ENCODE assay signal across 15 cellular contexts in the genomic region with DNA sequence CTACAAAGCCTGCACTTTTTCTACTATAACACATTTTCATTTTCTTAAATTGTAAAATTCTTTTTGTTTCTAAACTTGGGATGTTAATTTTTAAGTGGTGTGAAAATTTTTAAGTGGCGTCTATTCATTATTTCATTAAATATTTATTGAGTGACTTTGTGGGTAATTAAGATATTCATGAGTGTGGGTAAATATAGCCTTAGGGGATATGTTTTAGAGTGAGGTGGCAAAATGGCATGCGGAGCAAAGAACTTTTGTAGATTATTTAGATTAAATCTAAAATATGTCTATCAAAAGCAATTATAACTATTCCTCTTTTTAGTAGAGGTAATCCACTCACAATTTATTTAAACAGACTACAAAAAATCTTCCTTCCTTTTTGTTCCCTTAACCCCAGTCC.
DNase-seq lines count a peak whose midpoint lies in the region; ATAC-seq and TF ChIP-seq lines count a peak whose summit lies in the region.
"Had no signal": no experiment of that assay in that cellular context is flagged by ENCODE, and none has a peak within 500 bp of the region (broad histone marks: within the 10 kb centered on the region; RNA-seq: fewer than 3 reads in every experiment).

No MANE protein-coding gene starts in this region.

- no peak overlapping the region for H3K4me3 ChIP-seq in left ventricle myocardium inferior
- no peak overlapping the region for H3K4me3 ChIP-seq in right lobe of liver
- H3K4me3 ChIP-seq: SJCRH30 had no signal

- H3K27ac ChIP-seq in left ventricle myocardium inferior (replicated peaks) (peak overlapping the region; percentile 87), VCaP (peak overlapping the region; percentile 85), right lobe of liver (peak overlapping the region in 2 of 3 donors; percentile 89 to 91)
- H3K27ac ChIP-seq: SJCRH30 had no signal

- ATAC-seq in Right ventricle myocardium superior (ENCODE audit: poor library complexity) (no peak), right lobe of liver (no peak), HG03354 (IDR thresholded peaks at IDR 0.05; ENCODE audit: poor library complexity, severe bottlenecking, unreplicated experiment) (no peak), HG03460 (IDR thresholded peaks at IDR 0.05; ENCODE audit: unreplicated experiment) (no peak), GM18502 (IDR thresholded peaks at IDR 0.05; ENCODE audit: poor library complexity, unreplicated experiment) (no peak)

- TF ChIP-seq POLR2A in right lobe of liver (IDR thresholded peaks at IDR 0.05) = no peak

- 64% methylated on average over 2 of the region's 2 CpGs for WGBS in right lobe of liver (ENCODE audit: insufficient coverage, low coverage, low lambda C conversion rate, missing lambda C conversion rate)

- H3K36me3 ChIP-seq in left ventricle myocardium inferior = no peaks in the 10 kb centered on the region
- no peaks in the 10 kb centered on the region for H3K36me3 ChIP-seq in right lobe of liver
- H3K36me3 ChIP-seq: SJCRH30 had no signal

- H3K4me1 ChIP-seq in left ventricle myocardium inferior = peaks cover 44% of the 10 kb centered on the region
- H3K4me1 ChIP-seq in right lobe of liver = peaks cover 0 to 44% (median 13%) of the 10 kb centered on the region in 4 donors

- H3K9me3 ChIP-seq in left ventricle myocardium inferior (replicated peaks) (no peaks in the 10 kb centered on the region), right lobe of liver (no peaks in the 10 kb centered on the region)
- H3K9me3 ChIP-seq: Caco-2, SJCRH30 had no signal

- TF ChIP-seq CTCF in left ventricle myocardium inferior (IDR thresholded peaks at IDR 0.05; ENCODE audit: borderline replicate concordance) (no peak), VCaP (conservative IDR thresholded peaks at IDR 0.05) (no peak), right lobe of liver (IDR thresholded peaks at IDR 0.05) (no peak)

- no peak for DNase-seq in left ventricle myocardium inferior
- DNase-seq in Right ventricle myocardium superior = no peak
- no peak for DNase-seq in right lobe of liver
- DNase-seq: AML-193, MV-4-11, NCI-H1417 treated with DMSO at 0.1 percent for 48 hours, NCI-H2029, NCI-H2171 treated with DMSO at 0.1 percent for 48 hours, NCI-H82, SJCRH30 had no signal

- H3K27me3 ChIP-seq in left ventricle myocardium inferior (ENCODE audit: low read depth) (no peaks in the 10 kb centered on the region), right lobe of liver (no peaks in the 10 kb centered on the region)
- H3K27me3 ChIP-seq: SJCRH30 had no signal

- intact Hi-C loops in left ventricle myocardium inferior (cut with micrococcal nuclease) (no loop called here), Right ventricle myocardium superior (cut with DNase I) (no loop called here), right lobe of liver (cut with DNase I) (loop anchor here in 1 of 2 donors (10.0 kb wide), 1 partner anchor 90 kb away; no protein-coding TSS in a partner anchor)
